8 cellular contexts compared by ENCODE assay signal in genomic region chr1:2411801-2412394, GRCh38. TPM values are rescaled to one million over a fixed set of nuclear protein-coding genes. Genes with fewer than 3 reads are reported as not detected.
DNase-seq lines count a peak whose midpoint lies in the region; ATAC-seq, FAIRE-seq and TF ChIP-seq lines count a peak whose summit lies in the region.

No MANE protein-coding gene starts in this region.

- DNase-seq in activated naive CD8-positive, alpha-beta T cell treated with anti-CD3 and anti-CD28 coated beads for 36 hours, result no peak
- DNase-seq in keratinocyte (ENCODE audit: low read depth, low spot score) (no peak), stomach (no peak), urothelium cell line (ENCODE audit: low spot score) (no peak), DMS114 treated with DMSO at 0.1 percent for 48 hours (lab: John Stamatoyannopoulos, UW; ENCODE audit: unreplicated experiment) (no peak)

- H3K36me3 Mint-ChIP-seq in activated naive CD8-positive, alpha-beta T cell treated with anti-CD3 and anti-CD28 coated beads for 36 hours, result peaks cover 12% of the 10 kb centered on the region

- H3K4me2 ChIP-seq in keratinocyte (ENCODE audit: control insufficient read depth, extremely low read depth, insufficient read depth, low read depth, low read length), result peak overlapping the region; percentile 91

- TF ChIP-seq EP300 in stomach (IDR thresholded peaks at IDR 0.05), result no peak

- no peak for TF ChIP-seq POLR2A in stomach (IDR thresholded peaks at IDR 0.05)

- peak overlapping the region; percentile 82 for H3K27ac Mint-ChIP-seq in activated naive CD8-positive, alpha-beta T cell treated with anti-CD3 and anti-CD28 coated beads for 36 hours

- intact Hi-C loops in stomach (cut with DNase I; ENCODE audit: low total_unique reads), result loop anchor here (5.0 to 10.0 kb wide), 2 partner anchors 130 to 233 kb away; no protein-coding TSS in a partner anchor

- no peaks in the 10 kb centered on the region for H3K9me3 Mint-ChIP-seq in activated naive CD8-positive, alpha-beta T cell treated with anti-CD3 and anti-CD28 coated beads for 36 hours

- FAIRE-seq in keratinocyte (lab: Jason Lieb, UNC), result no peak
- no peak for FAIRE-seq in urothelium cell line (lab: Jason Lieb, UNC)

- 0 to 12% (median 3%) methylated on average over 7 to 38 of the region's 38 CpGs for WGBS in stomach, 5 donors

- no peaks in the 10 kb centered on the region for H3K9me1 ChIP-seq in keratinocyte (ENCODE audit: control insufficient read depth, extremely low read depth, insufficient read depth, low read length)

- peak; percentile 25 for ATAC-seq in GM21390 (IDR thresholded peaks at IDR 0.05; ENCODE audit: unreplicated experiment)
- ATAC-seq in HG03571 (IDR thresholded peaks at IDR 0.05; ENCODE audit: unreplicated experiment), result peak; percentile 13

- H3K4me3 ChIP-seq in keratinocyte (ENCODE audit: control insufficient read depth in 2 of 3, extremely low read depth in 1 of 3, insufficient read depth in 2 of 3, low read depth in 1 of 3, low read length in 3 of 3) (peak overlapping the region; percentile 83 to 85 (median 85)), stomach (peak overlapping the region; percentile 80 to 100 (median 94))

- H4K20me1 ChIP-seq in keratinocyte (ENCODE audit: control insufficient read depth, extremely low read depth, insufficient read depth, low read length), result no peaks in the 10 kb centered on the region

- H2AFZ ChIP-seq in keratinocyte (ENCODE audit: control insufficient read depth, low read length), result peak overlapping the region; percentile 68

- H3K4me1 ChIP-seq in ES-I3 (ENCODE audit: insufficient read depth, low read length), result no peaks in the 10 kb centered on the region; the same call in 1 of the 2 replicates
- H3K4me1 ChIP-seq in keratinocyte (ENCODE audit: control insufficient read depth, extremely low read depth, insufficient read depth, low read length), result peaks cover 34% of the 10 kb centered on the region
- peaks cover 30 to 55% (median 50%) of the 10 kb centered on the region in 4 donors for H3K4me1 ChIP-seq in stomach

- H3K9ac ChIP-seq in ES-I3 (ENCODE audit: low read depth, low read length) (peak overlapping the region; percentile 80), keratinocyte (ENCODE audit: control insufficient read depth, extremely low read depth, insufficient read depth, low read length) (peak overlapping the region; percentile 87)

- H3K36me3 ChIP-seq in ES-I3 (ENCODE audit: insufficient read depth, low read length) (no peaks in the 10 kb centered on the region; the same call in 1 of the 2 replicates), keratinocyte (ENCODE audit: control insufficient read depth in 2 of 2, extremely low read depth in 1 of 2, insufficient read depth in 2 of 2, low read length in 2 of 2) (peaks cover 7 to 11% of the 10 kb centered on the region in 2 experiments), stomach (peaks cover 5 to 35% (median 33%) of the 10 kb centered on the region in 4 donors)

- dilution Hi-C loops in keratinocyte (cut with MboI; ENCODE audit: extremely low pct_ligation_motif_present, low sequenced_read_pairs), result loop anchor here (25.0 kb wide), 1 partner anchor 1000 kb away; no protein-coding TSS in a partner anchor

- peaks cover 30% of the 10 kb centered on the region for H3K4me1 Mint-ChIP-seq in activated naive CD8-positive, alpha-beta T cell treated with anti-CD3 and anti-CD28 coated beads for 36 hours

- H3K27me3 ChIP-seq in keratinocyte (ENCODE audit: control insufficient read depth, extremely low read depth, insufficient read depth, low read length) (no peaks in the 10 kb centered on the region), stomach (peaks cover 0 to 22% (median 11%) of the 10 kb centered on the region in 3 donors)

- H3K27me3 Mint-ChIP-seq in activated naive CD8-positive, alpha-beta T cell treated with anti-CD3 and anti-CD28 coated beads for 36 hours, result no peaks in the 10 kb centered on the region

- H3K9me3 ChIP-seq in ES-I3 (ENCODE audit: control insufficient read depth, insufficient read depth, low read length) (no peaks in the 10 kb centered on the region), keratinocyte (ENCODE audit: control insufficient read depth, low read depth, low read length) (no peaks in the 10 kb centered on the region), stomach (no peaks in the 10 kb centered on the region)

- TF ChIP-seq CTCF in keratinocyte (optimal IDR thresholded peaks at IDR 0.05 in 1 of 3, IDR thresholded peaks at IDR 0.05 in 1 of 3, conservative IDR thresholded peaks at IDR 0.05 in 1 of 3; ENCODE audit: extremely low read depth in 1 of 3, insufficient read depth in 2 of 3, low read length in 3 of 3) (no peak), stomach (IDR thresholded peaks at IDR 0.05) (no peak)

- H3K79me2 ChIP-seq in keratinocyte (ENCODE audit: control insufficient read depth, insufficient read depth, low read length), result peaks cover 9% of the 10 kb centered on the region

- H3K4me3 Mint-ChIP-seq in activated naive CD8-positive, alpha-beta T cell treated with anti-CD3 and anti-CD28 coated beads for 36 hours, result peak overlapping the region; percentile 89

- H3K27ac ChIP-seq in keratinocyte (ENCODE audit: control insufficient read depth, insufficient read depth, low read length), result peak overlapping the region; percentile 69
- peak overlapping the region; percentile 81 to 92 (median 90) for H3K27ac ChIP-seq in stomach

RNA-seq across cellular contexts. Expression of gene PEX10, which starts 0.5 kb away (rescaled TPM):
- total RNA-seq in activated naive CD8-positive, alpha-beta T cell treated with anti-CD3 and anti-CD28 coated beads for 36 hours, result 10 to 100 TPM; 21.5 to 23.7 TPM
- polyA plus RNA-seq in keratinocyte (13.8 to 17.6 TPM (median 17.0 TPM) in 3 replicates), stomach (10 to 100 TPM; 14.8 to 16.5 (median 15.0) TPM)
- 3.0 TPM for polyA plus RNA-seq in keratinocyte (2011; ENCODE audit: low read depth)
- 9.6 and 17.7 TPM in 2 replicates for polyA plus RNA-seq in keratinocyte (2011; cell fraction: cytosol; rRNA removed)
- polyA plus RNA-seq in keratinocyte (2011; cell fraction: nucleus; rRNA removed), result 10.6 and 14.8 TPM in 2 replicates
- polyA plus RNA-seq in keratinocyte (2012; ENCODE audit: low replicate concordance), result 7.6 and 16.4 TPM in 2 replicates
- polyA minus RNA-seq in keratinocyte, result 7.5 to 12.8 TPM (median 8.0 TPM) in 3 replicates
- polyA minus RNA-seq in keratinocyte (2011; cell fraction: cytosol; rRNA and poly(A)+ RNA removed), result 25.1 TPM
- 6.6 and 7.2 TPM in 2 replicates for polyA minus RNA-seq in keratinocyte (2011; cell fraction: nucleus; rRNA and poly(A)+ RNA removed)
- total RNA-seq in stomach, result 10 to 100 TPM in 3 of 5 donors, 1 to 10 TPM in 1, under 1 TPM in 1; 0.87 to 27.2 (median 17.6) TPM

RNA-seq across cellular contexts. Expression of gene RER1, which starts 20.3 kb away (rescaled TPM):
- total RNA-seq in activated naive CD8-positive, alpha-beta T cell treated with anti-CD3 and anti-CD28 coated beads for 36 hours, result 100 to 1,000 TPM; 161 to 176 TPM
- polyA plus RNA-seq in keratinocyte, result 242 to 297 TPM (median 254 TPM) in 3 replicates
- polyA plus RNA-seq in keratinocyte (2011; ENCODE audit: low read depth), result 34.5 TPM
- polyA plus RNA-seq in keratinocyte (2011; cell fraction: cytosol; rRNA removed), result 255 and 328 TPM in 2 replicates
- 371 and 414 TPM in 2 replicates for polyA plus RNA-seq in keratinocyte (2011; cell fraction: nucleus; rRNA removed)
- 127 and 149 TPM in 2 replicates for polyA plus RNA-seq in keratinocyte (2012; ENCODE audit: low replicate concordance)
- 101 to 343 TPM (median 322 TPM) in 3 replicates for polyA minus RNA-seq in keratinocyte
- 71.6 TPM for polyA minus RNA-seq in keratinocyte (2011; cell fraction: cytosol; rRNA and poly(A)+ RNA removed)
- 35.3 and 96.4 TPM in 2 replicates for polyA minus RNA-seq in keratinocyte (2011; cell fraction: nucleus; rRNA and poly(A)+ RNA removed)
- 10 to 100 TPM; 58.2 to 73.6 (median 69.6) TPM for total RNA-seq in stomach
- polyA plus RNA-seq in stomach, result 10 to 100 TPM; 38.2 to 63.8 (median 53.3) TPM

RNA-seq across cellular contexts. Expression of gene MORN1, which starts 20.5 kb away (rescaled TPM):
- total RNA-seq in activated naive CD8-positive, alpha-beta T cell treated with anti-CD3 and anti-CD28 coated beads for 36 hours, result 1 to 10 TPM; 6.8 to 7.8 TPM
- polyA plus RNA-seq in keratinocyte (2.1 to 3.9 TPM (median 3.7 TPM) in 3 replicates), stomach (1 to 10 TPM; 2.6 to 5.7 (median 3.7) TPM)
- polyA plus RNA-seq in keratinocyte (2011; ENCODE audit: low read depth), result 1.3 TPM
- 1.6 and 2.2 TPM in 2 replicates for polyA plus RNA-seq in keratinocyte (2011; cell fraction: cytosol; rRNA removed)
- 7.3 and 8.8 TPM in 2 replicates for polyA plus RNA-seq in keratinocyte (2011; cell fraction: nucleus; rRNA removed)
- 2.3 and 4.0 TPM in 2 replicates for polyA plus RNA-seq in keratinocyte (2012; ENCODE audit: low replicate concordance)
- 5.3 to 6.3 TPM (median 5.9 TPM) in 3 replicates for polyA minus RNA-seq in keratinocyte
- polyA minus RNA-seq in keratinocyte (2011; cell fraction: cytosol; rRNA and poly(A)+ RNA removed), result 2.3 TPM
- polyA minus RNA-seq in keratinocyte (2011; cell fraction: nucleus; rRNA and poly(A)+ RNA removed), result 4.7 and 7.0 TPM in 2 replicates
- total RNA-seq in stomach, result 10 to 100 TPM in 3 of 5 donors, 1 to 10 TPM in 2; 3.1 to 18.1 (median 15.8) TPM
